ENCODE assay signal across 15 cellular contexts in the genomic region with DNA sequence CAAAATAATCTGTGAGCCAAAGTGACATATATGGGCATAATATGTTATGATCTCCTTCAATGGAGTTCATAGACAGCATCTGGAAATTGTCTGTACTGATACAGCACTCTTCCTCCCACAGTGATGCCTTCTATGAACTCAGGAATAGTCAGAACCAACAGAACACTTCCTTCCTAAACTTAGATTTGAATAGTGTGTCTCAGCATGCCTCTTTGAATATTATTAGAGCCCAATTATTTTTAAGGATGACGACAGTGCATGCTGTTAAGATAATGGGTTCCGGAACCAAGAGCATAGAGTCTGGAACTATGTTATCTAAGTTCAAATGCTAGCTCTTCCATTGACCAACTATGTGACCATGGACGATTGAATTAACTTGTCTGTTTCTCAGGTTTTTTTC.
A peak's percentile ranks its signal among the peaks of the same experiment; 100 is the strongest.
DNase-seq lines count a peak whose midpoint lies in the region; ATAC-seq and TF ChIP-seq lines count a peak whose summit lies in the region.
"Had no signal": no experiment of that assay in that cellular context is flagged by ENCODE, and none has a peak within 500 bp of the region (broad histone marks: within the 10 kb centered on the region; RNA-seq: fewer than 3 reads in every experiment).

No MANE protein-coding gene starts in this region.

- CTCF ChIA-PET in A673 (lab: Charles Lee) = interaction anchor here (0.6 kb wide), 1 partner anchor 430 kb away, joined by 4 read pairs; no protein-coding TSS in a partner anchor

- H3K27me3 ChIP-seq in heart right ventricle = no peaks in the 10 kb centered on the region
- H3K27me3 ChIP-seq in A673 (replicated peaks; ENCODE audit: insufficient read depth, low read depth, low read length, poor library complexity) = no peaks in the 10 kb centered on the region
- no peaks in the 10 kb centered on the region for H3K27me3 ChIP-seq in right cardiac atrium (ENCODE audit: control insufficient read depth, insufficient read depth)
- H3K27me3 ChIP-seq in smooth muscle cell (ENCODE audit: low read depth) = no peaks in the 10 kb centered on the region
- H3K27me3 ChIP-seq in tibial artery = no peaks in the 10 kb centered on the region
- H3K27me3 ChIP-seq: BLaER1 treated with 17β-estradiol and CSF1 and Interleukin-3, amounts not matched to agents 10 nM and 100 nM had no signal

- H3K4me1 ChIP-seq in heart right ventricle (peaks cover 0 to 17% (median 5%) of the 10 kb centered on the region in 9 donors), A673 (ENCODE audit: insufficient read depth, low read length, poor library complexity, severe bottlenecking) (peaks cover 6% of the 10 kb centered on the region), right cardiac atrium (ENCODE audit: control insufficient read depth, insufficient read depth, low read length) (no peaks in the 10 kb centered on the region), smooth muscle cell (ENCODE audit: low read depth) (peaks cover 14% of the 10 kb centered on the region), tibial artery (no peaks in the 10 kb centered on the region)
- H3K4me1 ChIP-seq: BLaER1 treated with 17β-estradiol and CSF1 and Interleukin-3, amounts not matched to agents 10 nM and 100 nM had no signal

- intact Hi-C loops in heart right ventricle (cut with DNase I) = loop anchor here in 4 of 10 donors (5.0 to 10.0 kb wide), 3 partner anchors 381 to 391 kb away; a partner anchor contains a TSS
- intact Hi-C loops in Right ventricle myocardium superior (cut with DNase I) = no loop called here
- intact Hi-C loops in A673 (cut with micrococcal nuclease; ENCODE audit: unreplicated experiment) = no loop called here
- intact Hi-C loops in right cardiac atrium (cut with DNase I) = no loop called here
- intact Hi-C loops in tibial artery (cut with DNase I; ENCODE audit: low total_unique reads) = no loop called here

- H3K9me3 ChIP-seq in heart right ventricle (peaks cover 0 to 19% (median 4%) of the 10 kb centered on the region in 11 donors), A673 (ENCODE audit: low read depth, low read length, poor library complexity, severe bottlenecking) (no peaks in the 10 kb centered on the region), right cardiac atrium (ENCODE audit: control insufficient read depth, low read length) (no peaks in the 10 kb centered on the region), smooth muscle cell (replicated peaks; ENCODE audit: low read depth) (no peaks in the 10 kb centered on the region), tibial artery (peaks cover 0 to 4% (median 0%) of the 10 kb centered on the region in 3 donors)
- H3K9me3 ChIP-seq: BLaER1 treated with 17β-estradiol and CSF1 and Interleukin-3, amounts not matched to agents 10 nM and 100 nM had no signal

- H3K4me3 ChIP-seq in heart right ventricle (no peak overlapping the region), A673 (ENCODE audit: low read depth, low read length, poor library complexity, severe bottlenecking) (no peak overlapping the region), right cardiac atrium (ENCODE audit: low read length) (no peak overlapping the region), smooth muscle cell (no peak overlapping the region), tibial artery (no peak overlapping the region)
- H3K4me3 ChIP-seq: BLaER1 treated with 17β-estradiol and CSF1 and Interleukin-3, amounts not matched to agents 10 nM and 100 nM; GM23338 had no signal

- no peak overlapping the region for H3K9ac ChIP-seq in smooth muscle cell (ENCODE audit: low read depth)
- H3K9ac ChIP-seq: BLaER1 treated with 17β-estradiol and CSF1 and Interleukin-3, amounts not matched to agents 10 nM and 100 nM had no signal

- no peak overlapping the region for H2AFZ ChIP-seq in smooth muscle cell (ENCODE audit: low read depth)
- H2AFZ ChIP-seq: GM23338 had no signal

- POLR2A ChIA-PET in A673 (lab: Charles Lee; ENCODE audit: low non-redundant PET) = interaction anchor here (0.6 kb wide), 1 partner anchor 525 kb away, joined by 3 read pairs; no protein-coding TSS in a partner anchor

- H3K4me2 ChIP-seq in smooth muscle cell = no peak overlapping the region
- H3K4me2 ChIP-seq: BLaER1 treated with 17β-estradiol and CSF1 and Interleukin-3, amounts not matched to agents 10 nM and 100 nM; GM23338 had no signal

- peak overlapping the region in 5 of 10 donors; percentile 62 to 84 (median 68) for H3K27ac ChIP-seq in heart right ventricle
- H3K27ac ChIP-seq in A673 (ENCODE audit: low read depth, low read length, poor library complexity, severe bottlenecking) = no peak overlapping the region
- H3K27ac ChIP-seq in right cardiac atrium (ENCODE audit: low read length) = no peak overlapping the region
- peak overlapping the region; percentile 36 for H3K27ac ChIP-seq in smooth muscle cell (ENCODE audit: low read depth)
- H3K27ac ChIP-seq in tibial artery = no peak overlapping the region
- H3K27ac ChIP-seq: BLaER1 treated with 17β-estradiol and CSF1 and Interleukin-3, amounts not matched to agents 10 nM and 100 nM had no signal

- peak; percentile 55 to 98 (median 90) for ATAC-seq in heart right ventricle
- ATAC-seq in Right ventricle myocardium superior (ENCODE audit: poor library complexity) = no peak
- peak; percentile 84 to 92 for ATAC-seq in right cardiac atrium
- ATAC-seq: CD8-positive, alpha-beta T cell; GM23338 had no signal

- H3K36me3 ChIP-seq in heart right ventricle = no peaks in the 10 kb centered on the region
- H3K36me3 ChIP-seq in A673 (ENCODE audit: insufficient read depth, low read length, poor library complexity, severe bottlenecking) = no peaks in the 10 kb centered on the region
- no peaks in the 10 kb centered on the region for H3K36me3 ChIP-seq in smooth muscle cell (ENCODE audit: low read depth)
- no peaks in the 10 kb centered on the region for H3K36me3 ChIP-seq in tibial artery
- H3K36me3 ChIP-seq: BLaER1 treated with 17β-estradiol and CSF1 and Interleukin-3, amounts not matched to agents 10 nM and 100 nM had no signal

- WGBS in heart right ventricle, 2 donors = 29 to 33% methylated on average over 3 of the region's 3 CpGs
- 28% methylated on average over 3 of the region's 3 CpGs for WGBS in right cardiac atrium
- WGBS in smooth muscle cell (ENCODE audit: low lambda C conversion rate) = 75% methylated on average over 3 of the region's 3 CpGs

- peaks cover 13% of the 10 kb centered on the region for H3F3A ChIP-seq in smooth muscle cell (ENCODE audit: low read depth)

- no TSS peak for BruUV-seq in A673 (replicated peaks; lab: Mats Ljungman, UMichigan)

- no peaks in the 10 kb centered on the region for H4K20me1 ChIP-seq in smooth muscle cell (ENCODE audit: low read depth)
- H4K20me1 ChIP-seq: BLaER1 treated with 17β-estradiol and CSF1 and Interleukin-3, amounts not matched to agents 10 nM and 100 nM had no signal

- TF ChIP-seq CTCF in heart right ventricle (IDR thresholded peaks at IDR 0.05) (no peak), A673 (conservative IDR thresholded peaks at IDR 0.05; ENCODE audit: low read depth, low read length) (no peak), smooth muscle cell (IDR thresholded peaks at IDR 0.05; ENCODE audit: borderline replicate concordance, insufficient read depth, poor library complexity, severe bottlenecking) (no peak), tibial artery (IDR thresholded peaks at IDR 0.05) (no peak)

- no peaks in the 10 kb centered on the region for H3K79me2 ChIP-seq in smooth muscle cell (ENCODE audit: low read depth)

- no peak for DNase-seq in heart right ventricle
- no peak for DNase-seq in Right ventricle myocardium superior
- peak; percentile 61 for DNase-seq in A673 (ENCODE audit: low spot score)
- DNase-seq in right cardiac atrium = no peak
- DNase-seq in smooth muscle cell (lab: John Stamatoyannopoulos, UW; ENCODE audit: unreplicated experiment) = no peak
- no peak for DNase-seq in activated CD4-positive, alpha-beta T cell treated with anti-CD3 and anti-CD28 coated beads for 48 hours
- DNase-seq in tibial artery = no peak
- DNase-seq: 8988T; Calu3; CD8-positive, alpha-beta T cell; DMS79 treated with DMSO at 0.1 percent for 48 hours; GF-D8; HCEC 1CT had no signal
